ENCODE assay signal across 15 cellular contexts in genomic region chr12:31298510-31298904, GRCh38. TPM values are rescaled to one million over a fixed set of nuclear protein-coding genes. Genes with fewer than 3 reads are reported as not detected.
DNase-seq lines count a peak whose midpoint lies in the region; ATAC-seq and TF ChIP-seq lines count a peak whose summit lies in the region.
"Had no signal": no experiment of that assay in that cellular context is flagged by ENCODE, and none has a peak within 500 bp of the region (broad histone marks: within the 10 kb centered on the region; RNA-seq: fewer than 3 reads in every experiment).

No MANE protein-coding gene starts in this region.

- intact Hi-C loops in body of pancreas (cut with DNase I): no loop called here

- H3K4me1 Mint-ChIP-seq in CD4-positive, CD25-positive, alpha-beta regulatory T cell: peaks cover 8 to 38% (median 33%) of the 10 kb centered on the region in 4 donors
- peaks cover 31% of the 10 kb centered on the region for H3K4me1 Mint-ChIP-seq in activated naive CD8-positive, alpha-beta T cell (ENCODE audit: low read depth)

- no peak for TF ChIP-seq CTCF in body of pancreas (IDR thresholded peaks at IDR 0.05)

- H3K9me3 ChIP-seq in CD4-positive, CD25-positive, alpha-beta regulatory T cell (ENCODE audit: control insufficient read depth in 2 of 2, low read length in 2 of 2): no peaks in the 10 kb centered on the region
- no peaks in the 10 kb centered on the region for H3K9me3 ChIP-seq in body of pancreas

- no peak for ATAC-seq in CD4-positive, CD25-positive, alpha-beta regulatory T cell (ENCODE audit: low read depth in 2 of 2)
- ATAC-seq in GM18909 (IDR thresholded peaks at IDR 0.05; ENCODE audit: poor library complexity, unreplicated experiment) (peak; percentile 13), HG02885 (IDR thresholded peaks at IDR 0.05; ENCODE audit: poor library complexity, unreplicated experiment) (peak; percentile 34), body of pancreas (no peak)
- ATAC-seq: esophagus mucosa had no signal

- H3K9me3 Mint-ChIP-seq in CD4-positive, CD25-positive, alpha-beta regulatory T cell: peaks cover 0 to under 1% (median 0%) of the 10 kb centered on the region in 7 donors
- no peaks in the 10 kb centered on the region for H3K9me3 Mint-ChIP-seq in activated naive CD8-positive, alpha-beta T cell (ENCODE audit: low read depth)

- H3K36me3 ChIP-seq in CD4-positive, CD25-positive, alpha-beta regulatory T cell (ENCODE audit: control insufficient read depth, insufficient read depth, low read length): peaks cover 57% of the 10 kb centered on the region
- peaks cover 0 to 12% of the 10 kb centered on the region in 2 donors for H3K36me3 ChIP-seq in body of pancreas (replicated peaks in 1 of 2; ENCODE audit: insufficient read depth in 1 of 2, low read depth in 2 of 2)

- no peak overlapping the region for H3K27ac ChIP-seq in CD4-positive, CD25-positive, alpha-beta regulatory T cell (ENCODE audit: insufficient read depth, low read length, poor library complexity, severe bottlenecking)
- H3K27ac ChIP-seq in body of pancreas: no peak overlapping the region
- H3K27ac ChIP-seq: parathyroid adenoma had no signal

- H3K27me3 ChIP-seq in CD4-positive, CD25-positive, alpha-beta regulatory T cell (ENCODE audit: control insufficient read depth, insufficient read depth, low read length): no peaks in the 10 kb centered on the region
- H3K27me3 ChIP-seq in body of pancreas: no peaks in the 10 kb centered on the region

- no peak for TF ChIP-seq POLR2A in body of pancreas (IDR thresholded peaks at IDR 0.05)

- DNase-seq in CD4-positive, CD25-positive, alpha-beta regulatory T cell: no peak
- DNase-seq in stimulated activated CD4-positive, alpha-beta T cell treated with anti-CD3 and anti-CD28 coated beads, Interleukin-4, amount 100 ng/mL, for 1 hour: no peak
- no peak for DNase-seq in activated gamma-delta T cell (lab: John Stamatoyannopoulos, UW)
- DNase-seq in body of pancreas: no peak
- DNase-seq in cortex of kidney (lab: John Stamatoyannopoulos, UW): no peak
- DNase-seq: cerebellar nuclear complex, DMS79 treated with DMSO at 0.1 percent for 48 hours, H7, NCI-H2029 treated with DMSO at 0.1 percent for 48 hours, SW 1271 had no signal

- peak overlapping the region in 2 of 3 donors; percentile 8 to 72 for H3K27ac Mint-ChIP-seq in CD4-positive, CD25-positive, alpha-beta regulatory T cell
- peak overlapping the region; percentile 58 for H3K27ac Mint-ChIP-seq in activated naive CD8-positive, alpha-beta T cell

- peaks cover 38% of the 10 kb centered on the region for H3K36me3 Mint-ChIP-seq in CD4-positive, CD25-positive, alpha-beta regulatory T cell
- peaks cover 12% of the 10 kb centered on the region for H3K36me3 Mint-ChIP-seq in activated naive CD8-positive, alpha-beta T cell

- H3K4me3 ChIP-seq in CD4-positive, CD25-positive, alpha-beta regulatory T cell (ENCODE audit: low read depth, low read length): no peak overlapping the region
- no peak overlapping the region for H3K4me3 ChIP-seq in body of pancreas

- H3K4me1 ChIP-seq in CD4-positive, CD25-positive, alpha-beta regulatory T cell (ENCODE audit: control insufficient read depth, insufficient read depth, low read length, poor library complexity, severe bottlenecking): no peaks in the 10 kb centered on the region
- H3K4me1 ChIP-seq in body of pancreas: peaks cover 7% of the 10 kb centered on the region

- no peak overlapping the region for H3K4me3 Mint-ChIP-seq in CD4-positive, CD25-positive, alpha-beta regulatory T cell
- H3K4me3 Mint-ChIP-seq in activated naive CD8-positive, alpha-beta T cell: no peak overlapping the region

- WGBS in body of pancreas, 2 donors: 84 to 86% methylated on average over 2 of the region's 2 CpGs

- no peaks in the 10 kb centered on the region for H3K27me3 Mint-ChIP-seq in CD4-positive, CD25-positive, alpha-beta regulatory T cell
- H3K27me3 Mint-ChIP-seq in activated naive CD8-positive, alpha-beta T cell: no peaks in the 10 kb centered on the region

RNA-seq across cellular contexts. Expression of gene SINHCAF, which starts 27.4 kb away (rescaled TPM):
- total RNA-seq in CD4-positive, CD25-positive, alpha-beta regulatory T cell: 53.4 TPM
- 10 to 100 TPM; 42.0 to 73.7 (median 53.9) TPM for polyA plus RNA-seq in CD4-positive, CD25-positive, alpha-beta regulatory T cell
- 10 to 100 TPM; 24.4 to 34.5 TPM for total RNA-seq in body of pancreas

Comparison
In these comparisons a context has a peak if more than half of its experiments do, and no peak if none do; other contexts are left out.
1. ATAC-seq: peak in GM18909 (single experiment) and HG02885 (single experiment); none in CD4-positive, CD25-positive, alpha-beta regulatory T cell (0 of 2) and body of pancreas (single experiment).